In the genomic region with DNA sequence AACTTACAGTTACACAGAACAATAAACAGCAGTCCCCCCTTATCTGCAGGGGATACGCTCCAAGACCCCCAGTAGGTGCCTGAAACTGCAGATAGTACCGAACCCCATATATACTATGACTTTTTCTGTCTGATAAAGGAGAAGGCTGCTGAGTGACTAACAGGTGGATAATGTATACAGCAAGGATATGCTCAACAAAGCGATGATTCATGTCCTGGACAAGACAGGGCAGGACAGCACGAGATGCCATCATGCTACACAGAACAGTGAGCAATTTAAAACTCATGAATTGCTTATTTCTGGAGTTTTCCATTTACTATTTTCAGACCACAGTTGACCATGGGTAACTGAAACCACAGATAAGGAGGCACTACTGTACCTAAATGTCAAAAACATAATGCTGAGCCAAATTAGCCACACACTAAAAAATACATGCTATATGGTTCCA, we compare ENCODE assay signal across 10 cellular contexts.
DNase-seq lines count a peak whose midpoint lies in the region; ATAC-seq and TF ChIP-seq lines count a peak whose summit lies in the region.
"Had no signal": no experiment of that assay in that cellular context is flagged by ENCODE, and none has a peak within 500 bp of the region (broad histone marks: within the 10 kb centered on the region; RNA-seq: fewer than 3 reads in every experiment).

No MANE protein-coding gene starts in this region.

- no peaks in the 10 kb centered on the region; the same call in 1 of the 2 replicates for H3K36me3 ChIP-seq in MM.1S (replicated peaks; ENCODE audit: insufficient read depth, low read length)

- H3K9me3 Mint-ChIP-seq in activated CD8-positive, alpha-beta T cell treated with anti-CD3 and anti-CD28 coated beads for 36 hours, result no peaks in the 10 kb centered on the region

- no peak overlapping the region for H3K4me3 ChIP-seq in AG04450 (ENCODE audit: low read depth, low read length)
- no peak overlapping the region for H3K4me3 ChIP-seq in MM.1S (ENCODE audit: low read length)
- peak overlapping the region; percentile 7 for H3K4me3 ChIP-seq in epithelial cell of esophagus (ENCODE audit: low read length)

- DNase-seq in AG04450 (ENCODE audit: low read depth, low spot score), result peak; percentile 71
- DNase-seq in MM.1S, result peak; percentile 16
- DNase-seq in epithelial cell of esophagus (ENCODE audit: low read depth), result peak; percentile 97
- no peak for DNase-seq in amygdala (lab: John Stamatoyannopoulos, UW)
- no peak for DNase-seq in activated CD8-positive, alpha-beta T cell treated with anti-CD3 and anti-CD28 coated beads for 36 hours
- DNase-seq in NCI-H187 (lab: John Stamatoyannopoulos, UW), result no peak
- DNase-seq in activated T-cell treated with anti-CD3 and anti-CD28 coated beads, Interleukin-2, amount 50 U/mL, for 1 hour, result no peak
- DNase-seq: activated CD4-positive, alpha-beta T cell treated with anti-CD3 and anti-CD28 coated beads, Interleukin-2, amount 50 U/mL, for 4 hours; C1 segment of cervical spinal cord had no signal

- intact Hi-C loops in activated CD8-positive, alpha-beta T cell treated with anti-CD3 and anti-CD28 coated beads for 36 hours (cut with micrococcal nuclease), result no loop called here

- TF ChIP-seq CTCF in AG04450 (IDR thresholded peaks at IDR 0.05; ENCODE audit: low read depth, low read length) (no peak), MM.1S (IDR thresholded peaks at IDR 0.05; ENCODE audit: low read length) (no peak), epithelial cell of esophagus (IDR thresholded peaks at IDR 0.05; ENCODE audit: insufficient read depth, low read depth, low read length, missing control alignments) (no peak)
- TF ChIP-seq CTCF in activated CD8-positive, alpha-beta T cell treated with anti-CD3 and anti-CD28 coated beads for 36 hours (IDR thresholded peaks at IDR 0.05), result no peak

- no peaks in the 10 kb centered on the region for H4K20me1 ChIP-seq in MM.1S (ENCODE audit: insufficient read depth, low read length)

- H2AFZ ChIP-seq in MM.1S (ENCODE audit: low read length), result no peak overlapping the region

- no peaks in the 10 kb centered on the region for H3K4me1 Mint-ChIP-seq in activated CD8-positive, alpha-beta T cell treated with anti-CD3 and anti-CD28 coated beads for 36 hours (ENCODE audit: low read depth)

- ATAC-seq in GM21786 (IDR thresholded peaks at IDR 0.05; ENCODE audit: unreplicated experiment), result peak; percentile 26
- ATAC-seq in activated CD8-positive, alpha-beta T cell treated with anti-CD3 and anti-CD28 coated beads for 36 hours, result no peak

- H3K4me1 ChIP-seq in MM.1S (ENCODE audit: low read length), result peaks cover 25% of the 10 kb centered on the region

- H3K27me3 ChIP-seq in AG04450 (ENCODE audit: control insufficient read depth, insufficient read depth, low read length) (no peaks in the 10 kb centered on the region), MM.1S (replicated peaks; ENCODE audit: insufficient read depth, low read length) (no peaks in the 10 kb centered on the region)

- no peak overlapping the region for H3K4me3 Mint-ChIP-seq in activated CD8-positive, alpha-beta T cell treated with anti-CD3 and anti-CD28 coated beads for 36 hours

- H3K9me2 ChIP-seq in MM.1S (replicated peaks; ENCODE audit: insufficient read depth, low read length), result no peaks in the 10 kb centered on the region

- H3K9me3 ChIP-seq in AG04450 (ENCODE audit: control insufficient read depth, insufficient read depth, low read length) (no peaks in the 10 kb centered on the region), MM.1S (replicated peaks; ENCODE audit: insufficient read depth, low read length) (no peaks in the 10 kb centered on the region)

- no peak overlapping the region for H3K27ac Mint-ChIP-seq in activated CD8-positive, alpha-beta T cell treated with anti-CD3 and anti-CD28 coated beads for 36 hours

- H3K79me2 ChIP-seq in MM.1S (ENCODE audit: low read length), result no peaks in the 10 kb centered on the region

- H3K36me3 Mint-ChIP-seq in activated CD8-positive, alpha-beta T cell treated with anti-CD3 and anti-CD28 coated beads for 36 hours (ENCODE audit: low read depth), result peaks cover 6% of the 10 kb centered on the region

- H3K4me2 ChIP-seq in MM.1S (ENCODE audit: low read depth, low read length), result peak overlapping the region; percentile 8; the same call in 1 of the 2 replicates

- POLR2A ChIA-PET in AG04450 (lab: Yijun Ruan, JAX), result no interaction called here
- POLR2A ChIA-PET in activated CD8-positive, alpha-beta T cell treated with anti-CD3 and anti-CD28 coated beads for 36 hours (lab: Charles Lee), result no interaction called here

- H3K9ac ChIP-seq in MM.1S (ENCODE audit: low read length), result no peak overlapping the region

- peaks cover 4% of the 10 kb centered on the region; the same call in 1 of the 2 replicates for H3F3A ChIP-seq in MM.1S (ENCODE audit: insufficient read depth, low read length)

- no peaks in the 10 kb centered on the region for H3K27me3 Mint-ChIP-seq in activated CD8-positive, alpha-beta T cell treated with anti-CD3 and anti-CD28 coated beads for 36 hours

- CTCF ChIA-PET in AG04450 (lab: Charles Lee), result no interaction called here
- CTCF ChIA-PET in activated CD8-positive, alpha-beta T cell treated with anti-CD3 and anti-CD28 coated beads for 36 hours (lab: Charles Lee), result no interaction called here

- peak overlapping the region; percentile 53 for H3K27ac ChIP-seq in AG04450 (ENCODE audit: low read depth, low read length)
- H3K27ac ChIP-seq in MM.1S (ENCODE audit: low read length), result peak overlapping the region; percentile 18; the same call in 1 of the 2 replicates

Comparison
In these comparisons a context has a peak if more than half of its experiments do, and no peak if none do; other contexts are left out.
1. DNase-seq: peak in AG04450 (single experiment), MM.1S (single experiment) and epithelial cell of esophagus (single experiment); none in amygdala (0 of 56), activated CD8-positive, alpha-beta T cell treated with anti-CD3 and anti-CD28 coated beads for 36 hours (single experiment), NCI-H187 (0 of 2) and activated T-cell treated with anti-CD3 and anti-CD28 coated beads, Interleukin-2, amount 50 U/mL, for 1 hour (single experiment).